Comparison of ENCODE assay signal across 27 cellular contexts in the genomic region with DNA sequence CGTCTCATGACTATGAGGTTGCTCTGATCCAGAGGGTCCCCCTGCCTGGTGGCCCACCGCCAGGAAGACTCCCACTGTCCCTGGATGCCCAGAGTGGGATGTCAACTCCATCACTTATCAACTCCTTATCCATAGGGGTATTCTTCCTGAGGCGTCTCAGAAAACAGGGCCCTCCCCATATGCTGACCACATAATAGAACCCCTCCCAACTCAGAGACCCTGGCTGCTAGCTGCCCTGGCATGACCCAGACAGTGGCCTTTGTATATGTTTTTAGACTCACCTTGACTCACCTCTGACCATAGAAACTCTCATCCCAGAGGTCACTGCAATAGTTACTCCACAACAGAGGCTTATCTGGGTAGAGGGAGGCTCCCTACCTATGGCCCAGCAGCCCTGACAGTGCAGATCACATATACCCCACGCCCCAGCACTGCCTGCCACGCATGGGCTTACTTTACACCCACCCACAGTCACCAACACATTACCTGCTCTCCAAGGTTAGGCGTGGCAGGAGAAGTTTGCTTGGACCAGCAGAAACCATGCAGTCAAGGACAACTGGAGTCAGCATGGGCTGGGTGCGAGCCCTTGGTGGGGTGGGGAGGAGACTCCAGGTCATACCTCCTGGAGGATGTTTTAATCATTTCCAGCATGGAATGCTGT. TPM values are rescaled to one million over a fixed set of nuclear protein-coding genes. Genes with fewer than 3 reads are reported as not detected.
"Had no signal": no experiment of that assay in that cellular context is flagged by ENCODE, and none has a peak within 500 bp of the region (broad histone marks: within the 10 kb centered on the region; RNA-seq: fewer than 3 reads in every experiment).

No MANE protein-coding gene starts in this region.

- H3K4me1 Mint-ChIP-seq: activated B cell treated with CpG ODN at 0.5 μM for 24 hours; activated naive CD8-positive, alpha-beta T cell treated with anti-CD3 and anti-CD28 coated beads, Interleukin-2, amount 50 U/mL, for 24 hours; brain; IgD-negative memory B cell had no signal

- H3K27me3 ChIP-seq: ascending aorta had no signal

- H3K27ac ChIP-seq: ascending aorta, KMS-11 had no signal

- H3K36me3 Mint-ChIP-seq: activated naive CD4-positive, alpha-beta T cell treated with anti-CD3 and anti-CD28 coated beads, Interleukin-2, amount 50 U/mL, for 72 hours; brain; IgD-negative memory B cell had no signal

- H3K9ac ChIP-seq: KMS-11 had no signal

- H3K9me3 Mint-ChIP-seq: activated B cell treated with CpG ODN at 0.5 μM for 24 hours; activated CD4-positive, alpha-beta T cell treated with anti-CD3 and anti-CD28 coated beads, Interleukin-2, amount 10 ng/mL, durations not matched to agents 24 days and 14 days; activated naive CD4-positive, alpha-beta T cell treated with anti-CD3 and anti-CD28 coated beads, Interleukin-2, amount 50 U/mL, for 72 hours; activated naive CD8-positive, alpha-beta T cell treated with anti-CD3 and anti-CD28 coated beads, Interleukin-2, amount 50 U/mL, for 24 hours; activated T-cell treated with anti-CD3 and anti-CD28 coated beads, Interleukin-2, amount 50 U/mL, for 4 hours; brain; IgD-negative memory B cell had no signal

- H3K36me3 ChIP-seq: ascending aorta had no signal

- ATAC-seq: activated naive CD4-positive, alpha-beta T cell treated with anti-CD3 and anti-CD28 coated beads, Interleukin-2, amount 50 U/mL, for 72 hours; activated naive CD8-positive, alpha-beta T cell treated with anti-CD3 and anti-CD28 coated beads, Interleukin-2, amount 50 U/mL, for 24 hours; activated T-cell treated with anti-CD3 and anti-CD28 coated beads, Interleukin-2, amount 50 U/mL, for 4 hours; T-helper 17 cell had no signal

- H3K4me3 Mint-ChIP-seq: activated B cell treated with CpG ODN at 0.5 μM for 24 hours; activated CD4-positive, alpha-beta T cell treated with anti-CD3 and anti-CD28 coated beads, Interleukin-2, amount 10 ng/mL, durations not matched to agents 24 days and 14 days; activated naive CD8-positive, alpha-beta T cell treated with anti-CD3 and anti-CD28 coated beads, Interleukin-2, amount 50 U/mL, for 24 hours; activated T-cell treated with anti-CD3 and anti-CD28 coated beads, Interleukin-2, amount 50 U/mL, for 4 hours; brain; IgD-negative memory B cell; T-helper 17 cell had no signal

- H3K27ac Mint-ChIP-seq: activated B cell treated with CpG ODN at 0.5 μM for 24 hours; activated CD4-positive, alpha-beta T cell treated with anti-CD3 and anti-CD28 coated beads, Interleukin-2, amount 10 ng/mL, durations not matched to agents 24 days and 14 days; activated naive CD4-positive, alpha-beta T cell treated with anti-CD3 and anti-CD28 coated beads, Interleukin-2, amount 50 U/mL, for 72 hours; activated naive CD8-positive, alpha-beta T cell treated with anti-CD3 and anti-CD28 coated beads, Interleukin-2, amount 50 U/mL, for 24 hours; brain; IgD-negative memory B cell; T-helper 17 cell had no signal

- H3K4me2 ChIP-seq: KMS-11 had no signal

- DNase-seq: activated B cell treated with CpG ODN at 0.5 μM for 24 hours; activated CD4-positive, alpha-beta T cell treated with anti-CD3 and anti-CD28 coated beads for 1 hour; activated CD4-positive, alpha-beta T cell treated with anti-CD3 and anti-CD28 coated beads, Interleukin-2, amount 10 ng/mL, durations not matched to agents 24 days and 14 days; activated CD4-positive, alpha-beta T cell treated with anti-CD3 and anti-CD28 coated beads, Interleukin-2, amount 50 U/mL, for 48 hours; activated CD8-positive, alpha-beta memory T cell treated with anti-CD3 and anti-CD28 coated beads for 24 hours; activated effector memory CD4-positive, alpha-beta T cell treated with anti-CD3 and anti-CD28 coated beads, Interleukin-2, amount 50 U/mL, for 16 hours; activated naive CD4-positive, alpha-beta T cell treated with Interleukin-2 at 50 U/mL for 16 hours; activated naive CD8-positive, alpha-beta T cell treated with anti-CD3 and anti-CD28 coated beads, Interleukin-2, amount 50 U/mL, for 24 hours; activated T-cell treated with anti-CD3 and anti-CD28 coated beads, Interleukin-2, amount 50 U/mL, for 4 hours; amniotic stem cell; MV-4-11; NCI-H1092 treated with DMSO at 0.1 percent for 48 hours; NCI-H1417 treated with DMSO at 0.1 percent for 48 hours; NCI-H1694 treated with DMSO at 0.1 percent for 48 hours; NCI-H2029 treated with DMSO at 0.1 percent for 48 hours; NCI-H524; SHP77 treated with DMSO at 0.1 percent for 48 hours; T-helper 17 cell; T1000 had no signal

- H3K9me3 ChIP-seq: ascending aorta had no signal

- H3K4me3 ChIP-seq: ascending aorta had no signal

- FAIRE-seq: RCC 7860, TTC549 had no signal

RNA-seq across cellular contexts. Expression of gene G6PC1, which starts 2.3 kb away (rescaled TPM):
- total RNA-seq: activated B cell treated with CpG ODN at 0.5 μM for 24 hours; activated CD4-positive, alpha-beta T cell treated with anti-CD3 and anti-CD28 coated beads, Interleukin-2, amount 10 ng/mL, durations not matched to agents 24 days and 14 days; activated naive CD4-positive, alpha-beta T cell treated with anti-CD3 and anti-CD28 coated beads, Interleukin-2, amount 50 U/mL, for 72 hours; ascending aorta; MCF 10A; T-helper 17 cell had no signal
- polyA plus RNA-seq: IgD-negative memory B cell had no signal

RNA-seq across cellular contexts. Expression of gene AOC3, which starts 47.3 kb away (rescaled TPM):
- polyA plus RNA-seq: IgD-negative memory B cell had no signal

RNA-seq across cellular contexts. Expression of gene AOC2, which starts 53.9 kb away (rescaled TPM):
- total RNA-seq: ascending aorta had no signal
- polyA plus RNA-seq: IgD-negative memory B cell had no signal
